Comparison of ENCODE assay signal across 8 cellular contexts in the genomic region with DNA sequence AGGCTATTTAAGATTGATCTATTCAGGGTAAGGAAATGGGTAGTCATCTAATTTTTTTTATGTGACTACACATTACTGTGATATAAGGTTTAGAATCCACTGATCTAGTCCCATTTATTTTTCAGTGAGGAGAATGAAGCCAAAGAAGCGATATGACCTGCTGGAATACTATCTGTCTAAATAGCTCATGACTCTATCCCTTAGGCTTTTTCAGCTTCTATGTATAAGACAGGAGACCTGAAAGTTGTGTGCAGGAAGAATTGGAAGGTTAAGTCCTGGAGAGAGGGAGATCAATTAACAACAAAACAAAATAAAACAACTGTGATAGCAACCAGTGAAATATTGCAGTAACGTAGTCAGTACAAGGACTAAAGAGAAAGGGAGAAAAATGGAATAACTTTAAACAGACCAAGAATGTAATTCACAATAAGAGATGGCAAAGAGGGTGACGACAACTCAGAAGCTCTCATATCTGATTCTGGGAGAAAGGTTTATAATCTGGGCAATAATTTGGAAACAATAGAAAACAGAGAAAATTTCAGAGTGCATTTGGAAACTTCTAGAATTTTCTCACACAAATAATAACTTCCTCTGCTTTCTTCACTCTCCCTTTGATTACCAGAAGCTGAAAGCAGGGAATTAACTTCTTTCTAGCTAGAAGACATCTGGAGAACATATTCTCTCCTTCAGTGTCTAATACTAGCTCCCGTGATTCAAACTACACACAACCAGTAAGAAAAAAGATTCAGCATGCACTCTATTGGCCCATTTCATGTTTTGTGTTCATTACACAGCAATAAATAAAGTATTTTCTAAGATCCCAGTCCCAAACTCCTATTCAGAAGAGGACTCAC. TPM values are rescaled to one million over a fixed set of nuclear protein-coding genes. Genes with fewer than 3 reads are reported as not detected.
DNase-seq lines count a peak whose midpoint lies in the region; ATAC-seq and TF ChIP-seq lines count a peak whose summit lies in the region.

No MANE protein-coding gene starts in this region.

- POLR2A ChIA-PET in CD4-positive, alpha-beta memory T cell (lab: Charles Lee; ENCODE audit: partially characterized antibody) = interaction anchor here (0.6 to 4.1 kb wide), 13 partner anchors 9 to 308 kb away, joined by 3 to 21 read pairs (median 3); partner anchors contain the start of genes CASP12 and CASP4

- no peaks in the 10 kb centered on the region for H3K9me3 ChIP-seq in CD4-positive, alpha-beta memory T cell (ENCODE audit: control insufficient read depth in 1 of 2, low read length in 2 of 2)
- H3K9me3 ChIP-seq in adrenal gland (replicated peaks in 1 of 3) = no peaks in the 10 kb centered on the region

- TF ChIP-seq POLR2A in adrenal gland (IDR thresholded peaks at IDR 0.05) = no peak

- CTCF ChIA-PET in CD4-positive, alpha-beta memory T cell (lab: Charles Lee; ENCODE audit: partially characterized antibody) = interaction anchor here (0.9 to 2.3 kb wide), 8 partner anchors 11 to 309 kb away, joined by 3 to 12 read pairs (median 4); no protein-coding TSS in a partner anchor

- peak overlapping the region; percentile 79 to 99 (median 97) for H3K27ac Mint-ChIP-seq in CD4-positive, alpha-beta memory T cell

- H3K9me3 Mint-ChIP-seq in CD4-positive, alpha-beta memory T cell = peaks cover 0 to 5% (median 0%) of the 10 kb centered on the region in 8 donors

- peak overlapping the region; percentile 56 for H3K27ac ChIP-seq in CD4-positive, alpha-beta memory T cell (ENCODE audit: low read depth, low read length)
- H3K27ac ChIP-seq in adrenal gland = peak overlapping the region in 3 of 5 donors; percentile 16 to 63 (median 40)

- H3K4me1 ChIP-seq in CD4-positive, alpha-beta memory T cell (ENCODE audit: insufficient read depth, low read length) = peaks cover 60% of the 10 kb centered on the region
- H3K4me1 ChIP-seq in adrenal gland (replicated peaks in 1 of 2) = peaks cover 0 to 3% of the 10 kb centered on the region in 2 donors

- WGBS in adrenal gland, 4 donors = 42 to 60% (median 54%) methylated on average over 3 to 4 of the region's 4 CpGs

- no peaks in the 10 kb centered on the region for H3K27me3 Mint-ChIP-seq in CD4-positive, alpha-beta memory T cell

- DNase-seq in CD4-positive, alpha-beta memory T cell = peak in 1 of 5 donors; percentile 46
- no peak for DNase-seq in adrenal gland
- DNase-seq in myocyte (ENCODE audit: low read depth) = peak; percentile 11
- no peak for DNase-seq in NCI-H1436 treated with DMSO at 0.1 percent for 48 hours (lab: John Stamatoyannopoulos, UW)
- no peak for DNase-seq in DMS79 treated with DMSO at 0.1 percent for 48 hours (lab: John Stamatoyannopoulos, UW)
- no peak for DNase-seq in glomerular visceral epithelial cell (ENCODE audit: extremely low spot score)

- H3K4me1 Mint-ChIP-seq in CD4-positive, alpha-beta memory T cell = peaks cover 47 to 74% (median 56%) of the 10 kb centered on the region in 4 donors

- TF ChIP-seq CTCF in adrenal gland (IDR thresholded peaks at IDR 0.05) = no peak

- peak overlapping the region; percentile 79 to 99 (median 96) for H3K4me3 Mint-ChIP-seq in CD4-positive, alpha-beta memory T cell

- no peaks in the 10 kb centered on the region for H3K27me3 ChIP-seq in CD4-positive, alpha-beta memory T cell (ENCODE audit: insufficient read depth, low read length)
- H3K27me3 ChIP-seq in adrenal gland = no peaks in the 10 kb centered on the region

- no peaks in the 10 kb centered on the region for H3K36me3 ChIP-seq in CD4-positive, alpha-beta memory T cell (ENCODE audit: insufficient read depth, low read length)
- H3K36me3 ChIP-seq in adrenal gland (replicated peaks in 1 of 2) = no peaks in the 10 kb centered on the region

- peak overlapping the region; percentile 56 to 75 for H3K4me3 ChIP-seq in CD4-positive, alpha-beta memory T cell (ENCODE audit: low read length in 2 of 2)
- H3K4me3 ChIP-seq in adrenal gland = peak overlapping the region in 1 of 4 donors; percentile 53

- intact Hi-C loops in CD4-positive, alpha-beta memory T cell (cut with micrococcal nuclease) = loop anchor here (1.0 to 5.0 kb wide), 6 partner anchors 17 to 309 kb away; no protein-coding TSS in a partner anchor
- intact Hi-C loops in adrenal gland (cut with DNase I) = no loop called here

- ATAC-seq in HG02571 (IDR thresholded peaks at IDR 0.05; ENCODE audit: unreplicated experiment) (peak; percentile 38), HG03095 (IDR thresholded peaks at IDR 0.05; ENCODE audit: unreplicated experiment) (no peak)

- peaks cover 0 to 5% of the 10 kb centered on the region in 2 donors for H3K36me3 Mint-ChIP-seq in CD4-positive, alpha-beta memory T cell

RNA-seq across cellular contexts. Expression of gene CASP12, which starts 19.2 kb away (rescaled TPM):
- not detected for total RNA-seq in CD4-positive, alpha-beta memory T cell
- under 1 TPM in 1 of 2 donors, not detected in 1; 0.28 TPM for polyA plus RNA-seq in CD4-positive, alpha-beta memory T cell
- total RNA-seq in adrenal gland (1 to 10 TPM in 3 of 8 donors, under 1 TPM in 1, not detected in 4; 0.21 to 2.8 (median 1.1) TPM), myocyte (not detected in 2 replicates)
- under 1 TPM; 0.29 to 0.64 (median 0.34) TPM for polyA plus RNA-seq in adrenal gland
- 0.09 TPM for polyA plus RNA-seq in myocyte (2012)

RNA-seq across cellular contexts. Expression of gene CASP4, which starts 50.9 kb away (rescaled TPM):
- total RNA-seq in CD4-positive, alpha-beta memory T cell = 10 to 100 TPM; 97.9 to 98.4 TPM
- polyA plus RNA-seq in CD4-positive, alpha-beta memory T cell = 100 to 1,000 TPM; 107 to 115 TPM
- total RNA-seq in adrenal gland (10 to 100 TPM; 29.0 to 81.2 (median 53.9) TPM), myocyte (54.0 and 59.5 TPM in 2 replicates)
- polyA plus RNA-seq in adrenal gland = 10 to 100 TPM; 37.6 to 68.2 (median 47.3) TPM
- 36.2 TPM for polyA plus RNA-seq in myocyte (2012)
